9 cellular contexts compared by ENCODE assay signal in genomic region chr19:38683393-38684077, GRCh38. TPM values are rescaled to one million over a fixed set of nuclear protein-coding genes. Genes with fewer than 3 reads are reported as not detected.
DNase-seq lines count a peak whose midpoint lies in the region; ATAC-seq and TF ChIP-seq lines count a peak whose summit lies in the region.
"Had no signal": no experiment of that assay in that cellular context is flagged by ENCODE, and none has a peak within 500 bp of the region (broad histone marks: within the 10 kb centered on the region; RNA-seq: fewer than 3 reads in every experiment).

No MANE protein-coding gene starts in this region.

- ATAC-seq in GM21423 (IDR thresholded peaks at IDR 0.05; ENCODE audit: unreplicated experiment): no peak

- H3K4me1 ChIP-seq in HUES6 (ENCODE audit: control insufficient read depth, insufficient read depth, low read length): peaks cover 49% of the 10 kb centered on the region
- H3K4me1 ChIP-seq in spleen: peaks cover 69 to 100% (median 98%) of the 10 kb centered on the region in 6 donors

- H3K4me3 Mint-ChIP-seq in CD14-positive monocyte: peak overlapping the region; percentile 34 to 67

- intact Hi-C loops in CD14-positive monocyte (cut with micrococcal nuclease) (loop anchor here in 1 of 2 donors (2.0 to 5.0 kb wide), 2 partner anchors 31 to 719 kb away; no protein-coding TSS in a partner anchor), spleen (cut with DNase I; ENCODE audit: low total_unique reads) (no loop called here)

- H3K27me3 Mint-ChIP-seq in CD14-positive monocyte (ENCODE audit: low read depth in 3 of 3): no peaks in the 10 kb centered on the region

- peak overlapping the region; percentile 98 for H3K27ac ChIP-seq in HUES6 (ENCODE audit: low read depth, low read length)
- H3K27ac ChIP-seq in brain microvascular endothelial cell: peak overlapping the region; percentile 90
- peak overlapping the region; percentile 51 to 91 (median 82) for H3K27ac ChIP-seq in spleen

- in situ Hi-C loops in brain microvascular endothelial cell (cut with HindIII; ENCODE audit: low pct_ligation_motif_present, low sequenced_read_pairs): no loop called here

- H3K9ac ChIP-seq in HUES6 (ENCODE audit: low read length): peak overlapping the region; percentile 91

- H3K4me1 Mint-ChIP-seq in CD14-positive monocyte: peaks cover 98% of the 10 kb centered on the region

- peaks cover 19% of the 10 kb centered on the region for H3K36me3 ChIP-seq in HUES6 (ENCODE audit: control insufficient read depth, insufficient read depth, low read length)
- peaks cover 10% of the 10 kb centered on the region for H3K36me3 ChIP-seq in brain microvascular endothelial cell (replicated peaks)
- H3K36me3 ChIP-seq in spleen: peaks cover 0 to 28% (median 0%) of the 10 kb centered on the region in 6 donors

- H3K4me3 ChIP-seq in HUES6 (ENCODE audit: low read depth, low read length) (no peak overlapping the region; the same call in 1 of the 2 replicates), brain microvascular endothelial cell (ENCODE audit: low read depth, low read length) (no peak overlapping the region), spleen (peak overlapping the region in 1 of 8 donors; percentile 2)
- H3K4me3 ChIP-seq: HAP-1 had no signal

- peaks cover 29% of the 10 kb centered on the region in 2 donors for H3K36me3 Mint-ChIP-seq in CD14-positive monocyte

- no peaks in the 10 kb centered on the region for H3K27me3 ChIP-seq in HUES6 (ENCODE audit: control insufficient read depth, insufficient read depth, low read length)
- no peaks in the 10 kb centered on the region for H3K27me3 ChIP-seq in brain microvascular endothelial cell (replicated peaks)
- no peaks in the 10 kb centered on the region for H3K27me3 ChIP-seq in spleen (replicated peaks in 1 of 7)

- no peaks in the 10 kb centered on the region for H3K9me3 ChIP-seq in HUES6 (ENCODE audit: control insufficient read depth, insufficient read depth, low read depth, low read length)
- H3K9me3 ChIP-seq in spleen: no peaks in the 10 kb centered on the region
- H3K9me3 ChIP-seq: HAP-1 had no signal

- no peak for TF ChIP-seq CTCF in CD14-positive monocyte (IDR thresholded peaks at IDR 0.05)
- no peak for TF ChIP-seq CTCF in brain microvascular endothelial cell (IDR thresholded peaks at IDR 0.05; ENCODE audit: low read depth, low read length, missing control alignments)
- no peak for TF ChIP-seq CTCF in spleen (IDR thresholded peaks at IDR 0.05 in 8 of 11, conservative IDR thresholded peaks at IDR 0.05 in 3 of 11)

- DNase-seq in CD14-positive monocyte (ENCODE audit: low spot score) (peak; percentile 92), T-helper 2 cell (peak in 4 of 5 experiments; percentile 38 to 71 (median 58)), brain microvascular endothelial cell (peak; percentile 95), iPS-NIHi7 (ENCODE audit: extremely low spot score) (peak; percentile 87), spleen (peak; percentile 86), NCI-H2081 treated with DMSO at 0.1 percent for 48 hours (lab: John Stamatoyannopoulos, UW) (no peak)

- WGBS in spleen, 5 donors: 29 to 48% (median 36%) methylated on average over 8 to 10 of the region's 10 CpGs

- peak overlapping the region; percentile 95 to 99 (median 97) for H3K27ac Mint-ChIP-seq in CD14-positive monocyte

- H3K9me3 Mint-ChIP-seq in CD14-positive monocyte: no peaks in the 10 kb centered on the region

- no peak for TF ChIP-seq POLR2A in spleen (IDR thresholded peaks at IDR 0.05)

RNA-seq across cellular contexts. Expression of gene ACTN4, which starts 36.1 kb away (rescaled TPM):
- 10 to 100 TPM in 1 of 2 donors, 1 to 10 TPM in 1; 8.4 to 16.0 TPM for polyA plus RNA-seq in CD14-positive monocyte
- total RNA-seq in spleen: 100 to 1,000 TPM; 360 to 621 (median 487) TPM
- 100 to 1,000 TPM in 1 of 3 donors, 10 to 100 TPM in 2; 39.3 to 185 (median 51.2) TPM for polyA plus RNA-seq in spleen
